Comparison of ENCODE assay signal across 1 cellular context in genomic region chr9:34349324-34349723, GRCh38.
TF ChIP-seq lines count a peak whose summit lies in the region.

No MANE protein-coding gene starts in this region.

TF ChIP-seq in HepG2, 621 proteins besides CTCF, POLR2A, EP300 and RAD21 (continued from another document and continues in another):
- TF ChIP-seq RARA (CRISPR knock-in tag; IDR thresholded peaks at IDR 0.05) (no peak), KAT8 (CRISPR knock-in tag; IDR thresholded peaks at IDR 0.05) (no peak), PITX1 (CRISPR knock-in tag; IDR thresholded peaks at IDR 0.05) (no peak), SALL1 (CRISPR knock-in tag; IDR thresholded peaks at IDR 0.05) (0 out of 2 replicates have a peak, but pooled peaks have one; percentile 27), CBX5 (CRISPR knock-in tag; IDR thresholded peaks at IDR 0.05; ENCODE audit: borderline replicate concordance) (no peak), ZEB1 (IDR thresholded peaks at IDR 0.05; ENCODE audit: insufficient replicate concordance, low read depth) (no peak), ZBTB43 (CRISPR knock-in tag; conservative IDR thresholded peaks at IDR 0.05) (no peak), TMF1 (CRISPR knock-in tag; IDR thresholded peaks at IDR 0.05; ENCODE audit: low read depth) (no peak), ZNF383 (CRISPR knock-in tag; IDR thresholded peaks at IDR 0.05; ENCODE audit: borderline replicate concordance) (no peak), ZNF354B (CRISPR knock-in tag; IDR thresholded peaks at IDR 0.05) (no peak; the same call in 1 of the 2 replicates), ARID3A (IDR thresholded peaks at IDR 0.05; ENCODE audit: low read depth, low read length) (no peak), SRSF9 (IDR thresholded peaks at IDR 0.05; ENCODE audit: borderline replicate concordance, insufficient read depth, low read depth, low read length, poor library complexity, severe bottlenecking) (no peak), ZNF30 (CRISPR knock-in tag; IDR thresholded peaks at IDR 0.05) (no peak), IRF2 (CRISPR knock-in tag; IDR thresholded peaks at IDR 0.05) (no peak), HNRNPH1 (optimal IDR thresholded peaks at IDR 0.05; ENCODE audit: low read depth, low read length) (no peak), ZNF318 (CRISPR knock-in tag; IDR thresholded peaks at IDR 0.05) (no peak), NCOA2 (CRISPR knock-in tag; IDR thresholded peaks at IDR 0.05) (0 out of 2 replicates have a peak, but pooled peaks have one; percentile 18), YEATS2 (CRISPR knock-in tag; IDR thresholded peaks at IDR 0.05; ENCODE audit: borderline replicate concordance) (no peak), REL (CRISPR knock-in tag; conservative IDR thresholded peaks at IDR 0.05) (no peak), ATF7-NPFF (CRISPR knock-in tag; IDR thresholded peaks at IDR 0.05; ENCODE audit: low read depth) (no peak), MTF2 (CRISPR knock-in tag; IDR thresholded peaks at IDR 0.05; ENCODE audit: borderline replicate concordance) (no peak), FUBP1 (CRISPR knock-in tag; IDR thresholded peaks at IDR 0.05; ENCODE audit: borderline replicate concordance) (no peak), FOXM1 (CRISPR knock-in tag; IDR thresholded peaks at IDR 0.05) (no peak), ZSCAN31 (CRISPR knock-in tag; IDR thresholded peaks at IDR 0.05; ENCODE audit: low read depth) (no peak), MAZ (IDR thresholded peaks at IDR 0.05; ENCODE audit: borderline replicate concordance, low read depth, low read length) (no peak), MAZ (CRISPR knock-in tag; IDR thresholded peaks at IDR 0.05; ENCODE audit: low read depth) (no peak), RERE (CRISPR knock-in tag; IDR thresholded peaks at IDR 0.05; ENCODE audit: low read depth) (no peak), ZSCAN21 (CRISPR knock-in tag; IDR thresholded peaks at IDR 0.05; ENCODE audit: borderline replicate concordance) (no peak), SIX1 (CRISPR knock-in tag; IDR thresholded peaks at IDR 0.05; ENCODE audit: borderline replicate concordance) (peak; percentile 86), TRIM22 (IDR thresholded peaks at IDR 0.05) (no peak), KAT2B (IDR thresholded peaks at IDR 0.05; ENCODE audit: borderline replicate concordance, low read depth, low read length) (no peak), ZNF350 (CRISPR knock-in tag; IDR thresholded peaks at IDR 0.05; ENCODE audit: borderline replicate concordance, low read depth) (no peak), IRF1 (CRISPR knock-in tag; IDR thresholded peaks at IDR 0.05; ENCODE audit: low read depth) (no peak), ZMAT3 (CRISPR knock-in tag; conservative IDR thresholded peaks at IDR 0.05) (no peak), TAF15 (IDR thresholded peaks at IDR 0.05; ENCODE audit: low read depth, low read length, poor library complexity, severe bottlenecking) (no peak), HOXA9 (CRISPR knock-in tag; IDR thresholded peaks at IDR 0.05; ENCODE audit: borderline replicate concordance) (no peak), AKAP8 (CRISPR knock-in tag; IDR thresholded peaks at IDR 0.05) (no peak), FOSL1 (CRISPR knock-in tag; IDR thresholded peaks at IDR 0.05; ENCODE audit: borderline replicate concordance) (no peak), SOX6 (IDR thresholded peaks at IDR 0.05) (no peak), SOX6 (CRISPR knock-in tag; IDR thresholded peaks at IDR 0.05) (no peak; the same call in 1 of the 2 replicates), ZNF850 (CRISPR knock-in tag; conservative IDR thresholded peaks at IDR 0.05) (no peak), ZKSCAN1 (IDR thresholded peaks at IDR 0.05; ENCODE audit: low read length) (no peak), MLX (CRISPR knock-in tag; IDR thresholded peaks at IDR 0.05) (peak; percentile 47; the same call in 1 of the 2 replicates)
